9 cellular contexts compared by ENCODE assay signal in genomic region chr9:101487443-101487855, GRCh38. TPM values are rescaled to one million over a fixed set of nuclear protein-coding genes. Genes with fewer than 3 reads are reported as not detected.
DNase-seq lines count a peak whose midpoint lies in the region; FAIRE-seq and TF ChIP-seq lines count a peak whose summit lies in the region.
"Had no signal": no experiment of that assay in that cellular context is flagged by ENCODE, and none has a peak within 500 bp of the region (broad histone marks: within the 10 kb centered on the region; RNA-seq: fewer than 3 reads in every experiment).

No MANE protein-coding gene starts in this region.

- H3K4me3 ChIP-seq in HUES6 (ENCODE audit: low read depth, low read length) (peak overlapping the region; percentile 80), ascending aorta (peak overlapping the region; percentile 81 to 95), iPS-20b (ENCODE audit: low read length) (peak overlapping the region; percentile 93), skeletal muscle tissue (ENCODE audit: low read length in 3 of 3) (peak overlapping the region; percentile 86 to 91 (median 89))

- TF ChIP-seq POLR2A in erythroblast (IDR thresholded peaks at IDR 0.05; ENCODE audit: low read length) = no peak

- no peaks in the 10 kb centered on the region for H3K9me3 ChIP-seq in HUES6 (ENCODE audit: control insufficient read depth, insufficient read depth, low read depth, low read length)
- H3K9me3 ChIP-seq in ascending aorta = peaks cover 0 to under 1% of the 10 kb centered on the region in 2 donors
- no peaks in the 10 kb centered on the region for H3K9me3 ChIP-seq in iPS-20b (ENCODE audit: insufficient read depth, low read depth, low read length)
- H3K9me3 ChIP-seq in skeletal muscle tissue (ENCODE audit: control insufficient read depth in 3 of 3, low read length in 3 of 3) = no peaks in the 10 kb centered on the region
- H3K9me3 ChIP-seq: neutrophil had no signal

- no peaks in the 10 kb centered on the region for H3K36me3 ChIP-seq in HUES6 (ENCODE audit: control insufficient read depth, insufficient read depth, low read length)
- H3K36me3 ChIP-seq in ascending aorta = no peaks in the 10 kb centered on the region
- H3K36me3 ChIP-seq in iPS-20b (ENCODE audit: insufficient read depth, low read depth, low read length) = no peaks in the 10 kb centered on the region
- H3K36me3 ChIP-seq in skeletal muscle tissue (ENCODE audit: control insufficient read depth in 3 of 3, insufficient read depth in 3 of 3, low read length in 3 of 3) = no peaks in the 10 kb centered on the region
- H3K36me3 ChIP-seq: neutrophil had no signal

- intact Hi-C loops in ascending aorta (cut with DNase I) = no loop called here

- TF ChIP-seq CTCF in ascending aorta (IDR thresholded peaks at IDR 0.05) = no peak

- H3K9ac ChIP-seq in HUES6 (ENCODE audit: low read length) (peak overlapping the region; percentile 82), iPS-20b (ENCODE audit: low read depth, low read length) (peak overlapping the region; percentile 84; the same call in 1 of the 2 replicates), skeletal muscle tissue (ENCODE audit: low read depth in 1 of 3, low read length in 3 of 3) (peak overlapping the region in 1 of 3 donors; percentile 72)

- H3K4me1 ChIP-seq in HUES6 (ENCODE audit: control insufficient read depth, insufficient read depth, low read length) = peaks cover 5% of the 10 kb centered on the region; the same call in 1 of the 2 replicates
- peaks cover 0 to 2% of the 10 kb centered on the region in 2 donors for H3K4me1 ChIP-seq in ascending aorta
- H3K4me1 ChIP-seq in iPS-20b (ENCODE audit: insufficient read depth, low read length) = peaks cover 8% of the 10 kb centered on the region; the same call in 1 of the 2 replicates
- H3K4me1 ChIP-seq in skeletal muscle tissue (ENCODE audit: control insufficient read depth in 3 of 3, insufficient read depth in 3 of 3, low read length in 3 of 3) = peaks cover 5 to 9% (median 6%) of the 10 kb centered on the region in 3 donors

- no peak overlapping the region for H3K27ac ChIP-seq in HUES6 (ENCODE audit: low read depth, low read length)
- peak overlapping the region; percentile 96 to 98 for H3K27ac ChIP-seq in ascending aorta
- H3K27ac ChIP-seq in iPS-20b (ENCODE audit: low read length) = no peak overlapping the region
- H3K27ac ChIP-seq in skeletal muscle tissue (ENCODE audit: low read depth, low read length) = no peak overlapping the region
- H3K27ac ChIP-seq: neutrophil had no signal

- no peak for FAIRE-seq in HTR-8/SVneo (lab: Jason Lieb, UNC)

- DNase-seq in ascending aorta (ENCODE audit: low spot score in 2 of 2) (no peak), HTR-8/SVneo (ENCODE audit: insufficient read length, low spot score) (no peak), erythroblast (lab: John Stamatoyannopoulos, UW) (no peak)
- DNase-seq in activated CD8-positive, alpha-beta memory T cell treated with anti-CD3 and anti-CD28 coated beads, Interleukin-2, amount 50 U/mL, for 48 hours = no peak
- no peak for DNase-seq in activated naive CD4-positive, alpha-beta T cell treated with anti-CD3 and anti-CD28 coated beads, Interleukin-2, amount 50 U/mL, for 16 hours

- H3K27me3 ChIP-seq in HUES6 (ENCODE audit: control insufficient read depth, insufficient read depth, low read length) (peaks cover 16% of the 10 kb centered on the region), ascending aorta (no peaks in the 10 kb centered on the region), iPS-20b (ENCODE audit: insufficient read depth, low read length) (peaks cover 16% of the 10 kb centered on the region), skeletal muscle tissue (ENCODE audit: control insufficient read depth in 3 of 3, insufficient read depth in 3 of 3, low read length in 3 of 3) (no peaks in the 10 kb centered on the region)

RNA-seq across cellular contexts. Expression of gene RNF20, which starts 46.2 kb away (rescaled TPM):
- total RNA-seq in ascending aorta = 47.7 TPM
- 24.5 TPM for total RNA-seq in skeletal muscle tissue

RNA-seq across cellular contexts. Expression of gene ALDOB, which starts 51.9 kb away (rescaled TPM):
- total RNA-seq in ascending aorta = 4.8 TPM
- total RNA-seq in skeletal muscle tissue = not detected

Comparison
In these comparisons a context has a peak if more than half of its experiments do, and no peak if none do; other contexts are left out.
1. H3K27ac ChIP-seq: peak in ascending aorta (2 of 2); none in HUES6 (single experiment), iPS-20b (single experiment) and skeletal muscle tissue (single experiment).
2. Peak in every context shown above with its lines, with median percentiles within 50 percentile points of each other: H3K4me3 ChIP-seq.